1 cellular context compared by ENCODE assay signal in the genomic region with DNA sequence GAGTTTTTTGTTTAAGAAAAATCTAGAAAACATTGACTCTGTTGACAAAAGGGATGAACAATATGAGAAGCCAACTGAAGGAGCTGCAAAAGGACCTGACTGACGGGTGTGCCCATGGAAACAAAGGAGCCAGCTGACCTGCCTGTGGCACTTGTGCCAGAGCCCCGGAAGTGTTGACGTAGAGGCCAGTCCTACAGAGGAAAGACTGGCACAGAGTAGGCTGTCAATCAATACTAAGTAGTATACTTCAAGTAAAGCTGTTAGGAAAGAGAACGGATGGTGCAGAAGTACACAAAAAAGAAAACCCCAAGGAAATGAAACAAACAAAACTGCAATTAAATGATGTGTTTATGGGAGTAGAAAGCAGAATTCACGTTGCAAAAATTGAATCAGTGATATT.
TF ChIP-seq lines count a peak whose summit lies in the region.

No MANE protein-coding gene starts in this region.

TF ChIP-seq in HCT116, 20 proteins besides CTCF, POLR2A, EP300 and RAD21 (continued from another document):
- no peak for TF ChIP-seq EZH2phosphoT487 (IDR thresholded peaks at IDR 0.05; ENCODE audit: borderline replicate concordance)
- TF ChIP-seq EGR1 (IDR thresholded peaks at IDR 0.05; ENCODE audit: low read depth): no peak
- TF ChIP-seq JUND (IDR thresholded peaks at IDR 0.05): no peak
- TF ChIP-seq YY1 (IDR thresholded peaks at IDR 0.05; ENCODE audit: extremely low read depth, insufficient replicate concordance, low read depth, low read length): no peak
